In the genomic region with DNA sequence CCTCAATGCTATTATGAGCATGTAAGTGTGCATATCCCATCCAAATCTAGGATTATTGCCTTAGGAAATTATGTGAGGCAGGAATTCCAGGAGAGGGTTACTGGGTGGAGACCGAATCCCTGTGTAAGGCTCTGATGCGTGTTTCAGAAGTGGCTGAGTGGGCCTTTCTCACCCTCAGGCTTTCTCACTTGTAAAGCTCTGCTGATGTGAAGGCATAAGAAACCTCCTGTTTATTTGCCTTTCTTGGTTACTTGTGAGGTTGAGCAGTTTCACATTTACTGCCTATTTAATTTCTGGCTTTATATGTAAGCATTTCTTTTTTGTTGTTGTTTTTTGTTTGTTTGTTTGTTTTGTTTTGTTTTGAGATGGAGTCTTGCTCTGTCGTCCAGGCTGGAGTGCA, we compare ENCODE assay signal across 14 cellular contexts. TPM values are rescaled to one million over a fixed set of nuclear protein-coding genes. Genes with fewer than 3 reads are reported as not detected.
DNase-seq lines count a peak whose midpoint lies in the region; ATAC-seq lines count a peak whose summit lies in the region.
"Had no signal": no experiment of that assay in that cellular context is flagged by ENCODE, and none has a peak within 500 bp of the region (broad histone marks: within the 10 kb centered on the region; RNA-seq: fewer than 3 reads in every experiment).

No MANE protein-coding gene starts in this region.

- peaks cover 12% of the 10 kb centered on the region for H3K4me1 ChIP-seq in CD8-positive, alpha-beta memory T cell (ENCODE audit: insufficient read depth, low read length)
- H3K4me1 ChIP-seq: BE2C, Caco-2 had no signal

- H3K9me3 ChIP-seq in CD8-positive, alpha-beta memory T cell (ENCODE audit: low read length), result no peaks in the 10 kb centered on the region
- H3K9me3 ChIP-seq: BE2C, Caco-2 had no signal

- no peaks in the 10 kb centered on the region for H3K9me3 Mint-ChIP-seq in activated CD8-positive, alpha-beta memory T cell treated with anti-CD3 and anti-CD28 coated beads, Interleukin-2, amount 10 ng/mL, durations not matched to agents 7 days and 5 days (ENCODE audit: low read depth)
- no peaks in the 10 kb centered on the region for H3K9me3 Mint-ChIP-seq in CD8-positive, alpha-beta memory T cell
- no peaks in the 10 kb centered on the region for H3K9me3 Mint-ChIP-seq in effector memory CD8-positive, alpha-beta T cell
- no peaks in the 10 kb centered on the region for H3K9me3 Mint-ChIP-seq in stimulated activated effector memory CD8-positive, alpha-beta T cell treated with anti-CD3 and anti-CD28 coated beads, Interleukin-12 subunit alpha, Interleukin-12 subunit beta, amount 100 ng/mL, for 72 hours
- H3K9me3 Mint-ChIP-seq: H9 had no signal

- peaks cover 2% of the 10 kb centered on the region for H3K36me3 Mint-ChIP-seq in activated CD8-positive, alpha-beta memory T cell treated with anti-CD3 and anti-CD28 coated beads, Interleukin-2, amount 10 ng/mL, durations not matched to agents 7 days and 5 days
- H3K36me3 Mint-ChIP-seq in CD8-positive, alpha-beta memory T cell, result no peaks in the 10 kb centered on the region
- peaks cover 5% of the 10 kb centered on the region for H3K36me3 Mint-ChIP-seq in effector memory CD8-positive, alpha-beta T cell (ENCODE audit: insufficient read depth)
- peaks cover 5% of the 10 kb centered on the region for H3K36me3 Mint-ChIP-seq in stimulated activated effector memory CD8-positive, alpha-beta T cell treated with anti-CD3 and anti-CD28 coated beads, Interleukin-12 subunit alpha, Interleukin-12 subunit beta, amount 100 ng/mL, for 72 hours
- H3K36me3 Mint-ChIP-seq: CD4-positive, CD25-positive, alpha-beta regulatory T cell had no signal

- H3K4me3 ChIP-seq in CD8-positive, alpha-beta memory T cell (ENCODE audit: low read length), result no peak overlapping the region

- peak overlapping the region; percentile 46 for H3K27ac Mint-ChIP-seq in activated CD8-positive, alpha-beta memory T cell treated with anti-CD3 and anti-CD28 coated beads, Interleukin-2, amount 10 ng/mL, durations not matched to agents 7 days and 5 days
- H3K27ac Mint-ChIP-seq in CD8-positive, alpha-beta memory T cell, result peak overlapping the region in 7 of 8 donors; percentile 3 to 87 (median 59)
- H3K27ac Mint-ChIP-seq in effector memory CD8-positive, alpha-beta T cell, result peak overlapping the region; percentile 91 to 96
- peak overlapping the region; percentile 43 for H3K27ac Mint-ChIP-seq in stimulated activated effector memory CD8-positive, alpha-beta T cell treated with anti-CD3 and anti-CD28 coated beads, Interleukin-12 subunit alpha, Interleukin-12 subunit beta, amount 100 ng/mL, for 72 hours
- H3K27ac Mint-ChIP-seq: CD4-positive, CD25-positive, alpha-beta regulatory T cell had no signal

- no peaks in the 10 kb centered on the region for H3K27me3 ChIP-seq in CD8-positive, alpha-beta memory T cell (ENCODE audit: insufficient read depth, low read length, poor library complexity, severe bottlenecking)
- H3K27me3 ChIP-seq: BE2C had no signal

- POLR2A ChIA-PET in CD8-positive, alpha-beta memory T cell (lab: Charles Lee), result no interaction called here

- H3K4me1 Mint-ChIP-seq in activated CD8-positive, alpha-beta memory T cell treated with anti-CD3 and anti-CD28 coated beads, Interleukin-2, amount 10 ng/mL, durations not matched to agents 7 days and 5 days, result peaks cover 46% of the 10 kb centered on the region
- H3K4me1 Mint-ChIP-seq in CD8-positive, alpha-beta memory T cell, result peaks cover 25 to 35% (median 34%) of the 10 kb centered on the region in 3 donors
- H3K4me1 Mint-ChIP-seq in effector memory CD8-positive, alpha-beta T cell (ENCODE audit: low read depth in 2 of 2), result peaks cover 22 to 38% of the 10 kb centered on the region in 2 donors
- H3K4me1 Mint-ChIP-seq in stimulated activated effector memory CD8-positive, alpha-beta T cell treated with anti-CD3 and anti-CD28 coated beads, Interleukin-12 subunit alpha, Interleukin-12 subunit beta, amount 100 ng/mL, for 72 hours, result peaks cover 39% of the 10 kb centered on the region

- H3K27me3 Mint-ChIP-seq in activated CD8-positive, alpha-beta memory T cell treated with anti-CD3 and anti-CD28 coated beads, Interleukin-2, amount 10 ng/mL, durations not matched to agents 7 days and 5 days, result peaks cover 34% of the 10 kb centered on the region
- H3K27me3 Mint-ChIP-seq in CD8-positive, alpha-beta memory T cell, result peaks cover 0 to 1% of the 10 kb centered on the region in 2 donors
- H3K27me3 Mint-ChIP-seq in effector memory CD8-positive, alpha-beta T cell, result peaks cover 0 to 9% of the 10 kb centered on the region in 2 donors

- CTCF ChIA-PET in activated CD8-positive, alpha-beta memory T cell treated with anti-CD3 and anti-CD28 coated beads, Interleukin-2, amount 10 ng/mL, durations not matched to agents 7 days and 5 days (lab: Charles Lee), result interaction anchor here (1.1 to 4.0 kb wide), 3 partner anchors 9 to 40 kb away, joined by 3 to 25 read pairs (median 3); no protein-coding TSS in a partner anchor
- CTCF ChIA-PET in CD8-positive, alpha-beta memory T cell (lab: Charles Lee), result interaction anchor here (1.0 kb wide), 1 partner anchor 108 kb away, joined by 3 read pairs; no protein-coding TSS in a partner anchor

- H3K4me3 Mint-ChIP-seq in activated CD8-positive, alpha-beta memory T cell treated with anti-CD3 and anti-CD28 coated beads, Interleukin-2, amount 10 ng/mL, durations not matched to agents 7 days and 5 days, result no peak overlapping the region
- peak overlapping the region in 1 of 7 donors; percentile 8 for H3K4me3 Mint-ChIP-seq in CD8-positive, alpha-beta memory T cell
- peak overlapping the region; percentile 54 to 66 for H3K4me3 Mint-ChIP-seq in effector memory CD8-positive, alpha-beta T cell
- peak overlapping the region; percentile 39 for H3K4me3 Mint-ChIP-seq in stimulated activated effector memory CD8-positive, alpha-beta T cell treated with anti-CD3 and anti-CD28 coated beads, Interleukin-12 subunit alpha, Interleukin-12 subunit beta, amount 100 ng/mL, for 72 hours
- H3K4me3 Mint-ChIP-seq: H9 had no signal

- DNase-seq in activated CD8-positive, alpha-beta memory T cell treated with anti-CD3 and anti-CD28 coated beads, Interleukin-2, amount 10 ng/mL, durations not matched to agents 7 days and 5 days, result no peak
- DNase-seq in activated CD8-positive, alpha-beta memory T cell treated with anti-CD3 and anti-CD28 coated beads, Interleukin-2, amount 50 U/mL, for 48 hours, result no peak
- DNase-seq in CD8-positive, alpha-beta memory T cell, result no peak
- no peak for DNase-seq in effector memory CD8-positive, alpha-beta T cell
- DNase-seq in stimulated activated effector memory CD8-positive, alpha-beta T cell treated with anti-CD3 and anti-CD28 coated beads, Interleukin-12 subunit alpha, Interleukin-12 subunit beta, amount 100 ng/mL, for 72 hours (ENCODE audit: low spot score in 2 of 2), result no peak
- DNase-seq in HuH-7.5 (ENCODE audit: low spot score), result no peak
- DNase-seq: ACHN; BE2C; C1 segment of cervical spinal cord; Caco-2; CD4-positive, CD25-positive, alpha-beta regulatory T cell; H9 had no signal

- no peaks in the 10 kb centered on the region for H3K36me3 ChIP-seq in CD8-positive, alpha-beta memory T cell (ENCODE audit: insufficient read depth, low read length)
- H3K36me3 ChIP-seq: BE2C had no signal

- no peak for ATAC-seq in activated CD8-positive, alpha-beta memory T cell treated with anti-CD3 and anti-CD28 coated beads, Interleukin-2, amount 10 ng/mL, durations not matched to agents 7 days and 5 days
- ATAC-seq in effector memory CD8-positive, alpha-beta T cell (replicated peaks), result no peak
- ATAC-seq in stimulated activated effector memory CD8-positive, alpha-beta T cell treated with anti-CD3 and anti-CD28 coated beads, Interleukin-12 subunit alpha, Interleukin-12 subunit beta, amount 100 ng/mL, for 72 hours, result no peak

- H3K27ac ChIP-seq in CD8-positive, alpha-beta memory T cell (ENCODE audit: low read depth, low read length), result no peak overlapping the region

RNA-seq across cellular contexts. Expression of a gene that starts 11.0 kb away (rescaled TPM):
- not detected for total RNA-seq in activated CD8-positive, alpha-beta memory T cell treated with anti-CD3 and anti-CD28 coated beads, Interleukin-2, amount 10 ng/mL, durations not matched to agents 7 days and 5 days
- total RNA-seq in CD8-positive, alpha-beta memory T cell, result 1 to 10 TPM; 4.1 to 5.1 TPM
- not detected for polyA plus RNA-seq in CD8-positive, alpha-beta memory T cell
- total RNA-seq: Caco-2; CD4-positive, CD25-positive, alpha-beta regulatory T cell; H1; H9; HT-29 had no signal
- polyA plus RNA-seq: CD4-positive, CD25-positive, alpha-beta regulatory T cell; H1 had no signal

RNA-seq across cellular contexts. Expression of a gene that starts 19.9 kb away (rescaled TPM):
- total RNA-seq in activated CD8-positive, alpha-beta memory T cell treated with anti-CD3 and anti-CD28 coated beads, Interleukin-2, amount 10 ng/mL, durations not matched to agents 7 days and 5 days, result under 1 TPM in 1 of 2 experiments, not detected in 1; 0.67 TPM
- total RNA-seq in CD8-positive, alpha-beta memory T cell, result under 1 TPM; 0.18 to 0.26 TPM
- 0.25 TPM for polyA plus RNA-seq in CD8-positive, alpha-beta memory T cell
- total RNA-seq: CD4-positive, CD25-positive, alpha-beta regulatory T cell; HT-29 had no signal
- polyA plus RNA-seq: CD4-positive, CD25-positive, alpha-beta regulatory T cell had no signal

RNA-seq across cellular contexts. Expression of a gene that starts 40.5 kb away (rescaled TPM):
- under 1 TPM; 0.19 to 0.76 TPM for total RNA-seq in activated CD8-positive, alpha-beta memory T cell treated with anti-CD3 and anti-CD28 coated beads, Interleukin-2, amount 10 ng/mL, durations not matched to agents 7 days and 5 days
- under 1 TPM; 0.15 to 0.18 TPM for total RNA-seq in CD8-positive, alpha-beta memory T cell
- polyA plus RNA-seq in CD8-positive, alpha-beta memory T cell, result 0.22 TPM
- total RNA-seq: CD4-positive, CD25-positive, alpha-beta regulatory T cell had no signal

Comparison
In these comparisons a context has a peak if more than half of its experiments do, and no peak if none do; other contexts are left out.
1. H3K27ac Mint-ChIP-seq: peak in every context shown above with its lines; median percentile 94 in effector memory CD8-positive, alpha-beta T cell; 59 in CD8-positive, alpha-beta memory T cell; 46 in activated CD8-positive, alpha-beta memory T cell treated with anti-CD3 and anti-CD28 coated beads, Interleukin-2, amount 10 ng/mL, durations not matched to agents 7 days and 5 days; 43 in stimulated activated effector memory CD8-positive, alpha-beta T cell treated with anti-CD3 and anti-CD28 coated beads, Interleukin-12 subunit alpha, Interleukin-12 subunit beta, amount 100 ng/mL, for 72 hours.
2. RNA of a gene that starts 11.0 kb away (total RNA-seq): 4.1 to 5.1 TPM in CD8-positive, alpha-beta memory T cell; not detected in activated CD8-positive, alpha-beta memory T cell treated with anti-CD3 and anti-CD28 coated beads, Interleukin-2, amount 10 ng/mL, durations not matched to agents 7 days and 5 days; every median in the first group is over 4 times any median in the second.